8 cellular contexts compared by ENCODE assay signal in the genomic region with DNA sequence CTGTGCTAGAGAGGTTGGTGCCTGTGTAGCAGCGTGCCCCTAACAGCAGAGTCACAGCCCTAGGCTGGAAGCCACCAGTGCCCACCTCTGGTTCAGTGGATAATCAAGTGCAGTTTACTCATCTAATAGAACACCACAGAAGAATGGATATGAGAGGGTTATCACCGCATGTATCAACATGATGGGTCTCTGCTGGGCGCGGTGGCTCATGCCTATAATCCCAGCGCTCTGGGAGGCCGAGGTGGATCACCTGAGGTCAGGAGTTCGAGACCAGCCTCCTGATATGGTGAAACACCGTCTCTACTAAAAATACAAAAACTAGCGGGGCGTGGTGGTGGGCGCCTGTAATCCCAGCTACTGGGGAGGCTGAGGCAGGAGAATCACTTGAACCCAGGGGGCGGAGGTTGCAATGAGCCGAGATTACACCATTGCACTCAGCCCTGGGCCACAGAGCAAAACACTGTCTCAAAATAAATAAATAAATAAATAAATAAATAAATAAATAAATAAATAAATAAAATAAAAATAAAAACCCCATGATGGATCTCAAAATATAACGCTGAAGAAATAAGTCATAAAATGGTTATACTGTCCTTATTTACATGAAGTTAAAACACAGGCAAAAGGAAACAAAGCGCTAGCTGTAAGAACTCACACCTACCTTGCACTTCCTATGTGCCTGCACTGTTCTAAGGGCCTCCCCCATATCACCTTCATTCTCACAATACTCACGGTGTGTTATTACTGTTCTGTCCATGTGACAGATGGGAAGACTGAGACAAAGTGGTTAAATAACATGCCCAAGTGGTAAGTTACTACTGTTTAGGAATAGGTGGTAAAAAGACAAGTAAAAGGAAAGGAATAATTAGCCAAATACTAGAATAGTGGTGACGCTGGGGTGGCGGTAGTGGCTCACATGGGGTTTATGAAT.
DNase-seq lines count a peak whose midpoint lies in the region; ATAC-seq and TF ChIP-seq lines count a peak whose summit lies in the region.

No MANE protein-coding gene starts in this region.

- TF ChIP-seq POLR2A in breast epithelium (IDR thresholded peaks at IDR 0.05): no peak

- peak; percentile 5 for ATAC-seq in HG03520 (IDR thresholded peaks at IDR 0.05; ENCODE audit: unreplicated experiment)
- no peak for ATAC-seq in GM21390 (IDR thresholded peaks at IDR 0.05; ENCODE audit: unreplicated experiment)

- peak overlapping the region; percentile 31 for H3K4me3 ChIP-seq in AG10803 (ENCODE audit: low read length)
- H3K4me3 ChIP-seq in breast epithelium: no peak overlapping the region

- H3K27me3 Mint-ChIP-seq in nephron (ENCODE audit: low read depth): peaks cover 7% of the 10 kb centered on the region

- H3K4me1 Mint-ChIP-seq in nephron: peaks cover 71% of the 10 kb centered on the region

- H3K27ac ChIP-seq in breast epithelium: peak overlapping the region; percentile 78 to 99

- DNase-seq in AG10803 (ENCODE audit: low read depth) (no peak), breast epithelium (ENCODE audit: low spot score in 2 of 2) (no peak), NCI-H1930 (lab: John Stamatoyannopoulos, UW) (no peak)
- DNase-seq in stimulated activated naive CD4-positive, alpha-beta T cell (lab: John Stamatoyannopoulos, UW): no peak
- no peak for DNase-seq in stimulated activated CD4-positive, alpha-beta T cell treated with anti-CD3 and anti-CD28 coated beads, Interleukin-1b, Interleukin-23, amount 100 ng/mL, for 48 hours

- TF ChIP-seq CTCF in AG10803 (conservative IDR thresholded peaks at IDR 0.05; ENCODE audit: low read length) (no peak), breast epithelium (IDR thresholded peaks at IDR 0.05) (no peak), nephron (IDR thresholded peaks at IDR 0.05; ENCODE audit: unreplicated experiment in 3 of 3) (no peak)

- peak overlapping the region; percentile 93 to 99 (median 97) for H3K27ac Mint-ChIP-seq in nephron

- peaks cover 3% of the 10 kb centered on the region for H3K9me3 Mint-ChIP-seq in nephron

- H3K4me1 ChIP-seq in breast epithelium: peaks cover 10 to 25% of the 10 kb centered on the region in 2 donors

- H3K36me3 Mint-ChIP-seq in nephron (ENCODE audit: low read depth): peaks cover 37% of the 10 kb centered on the region

- intact Hi-C loops in breast epithelium (cut with DNase I; ENCODE audit: low total_unique reads): no loop called here

- no peaks in the 10 kb centered on the region for H3K9me3 ChIP-seq in breast epithelium

- H3K36me3 ChIP-seq in breast epithelium: no peaks in the 10 kb centered on the region

- peak overlapping the region in 1 of 3 experiments; percentile 14 for H3K4me3 Mint-ChIP-seq in nephron

- no peaks in the 10 kb centered on the region for H3K27me3 ChIP-seq in breast epithelium
